In the genomic region with DNA sequence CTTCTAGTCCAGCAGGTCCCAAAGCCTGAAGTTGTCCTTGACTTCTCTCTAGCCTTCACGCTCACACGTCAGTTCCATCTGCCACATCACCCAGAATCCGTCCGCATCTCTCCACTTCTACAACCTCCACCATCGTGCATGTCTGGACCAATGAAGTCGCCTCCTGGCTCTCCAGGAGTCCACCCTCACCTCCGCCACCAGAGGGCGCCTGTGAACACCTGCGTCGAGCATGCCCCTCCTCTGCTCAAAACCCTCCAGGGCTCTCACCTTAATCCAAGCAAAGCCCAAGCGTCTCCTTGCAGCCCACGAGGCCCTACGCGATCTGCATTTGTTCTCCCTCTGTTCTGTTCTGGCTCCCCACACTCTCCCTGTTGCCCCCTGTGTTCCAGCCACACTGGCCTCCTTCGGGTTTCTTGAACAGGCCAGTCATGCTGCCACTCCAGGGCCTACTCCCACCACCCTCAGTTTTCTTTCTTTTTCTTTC, we compare ENCODE assay signal across 1 cellular context.
TF ChIP-seq lines count a peak whose summit lies in the region.

No MANE protein-coding gene starts in this region.

TF ChIP-seq in K562, 482 proteins besides CTCF, POLR2A, EP300 and RAD21 (continued from another document and continues in another):
- TF ChIP-seq HDAC3 (IDR thresholded peaks at IDR 0.05; ENCODE audit: borderline replicate concordance, partially characterized antibody) (no peak), ZNF75A (CRISPR knock-in tag; IDR thresholded peaks at IDR 0.05) (no peak), ARNT (IDR thresholded peaks at IDR 0.05) (peak in 1 of 2 experiments; percentile 78; a peak in 2 of 4 replicates), ZFPM2 (CRISPR knock-in tag; IDR thresholded peaks at IDR 0.05) (no peak), RBM22 (IDR thresholded peaks at IDR 0.05; ENCODE audit: low read depth, low read length, poor library complexity, severe bottlenecking) (no peak), ZNF780A (CRISPR knock-in tag; IDR thresholded peaks at IDR 0.05) (no peak), HNRNPH1 (optimal IDR thresholded peaks at IDR 0.05; ENCODE audit: low read depth, low read length) (no peak), ZNF436 (CRISPR knock-in tag; IDR thresholded peaks at IDR 0.05) (no peak), ZBED1 (IDR thresholded peaks at IDR 0.05) (no peak), GTF2A2 (tag; IDR thresholded peaks at IDR 0.05) (no peak), ARID2 (IDR thresholded peaks at IDR 0.05) (0 out of 2 replicates have a peak, but pooled peaks have one; percentile 11), BCOR (IDR thresholded peaks at IDR 0.05) (0 out of 2 replicates have a peak, but pooled peaks have one; percentile 20), ZNF444 (CRISPR knock-in tag; IDR thresholded peaks at IDR 0.05) (no peak), SRSF7 (optimal IDR thresholded peaks at IDR 0.05; ENCODE audit: low read depth, low read length) (no peak), KDM1A (IDR thresholded peaks at IDR 0.05) (peak in 1 of 2 experiments; percentile 62; a peak in 2 of 4 replicates), SIRT6 (IDR thresholded peaks at IDR 0.05; ENCODE audit: low read depth, low read length) (no peak), ZNF830 (CRISPR knock-in tag; IDR thresholded peaks at IDR 0.05) (no peak), XRCC3 (IDR thresholded peaks at IDR 0.05) (no peak), FOXA1 (IDR thresholded peaks at IDR 0.05; ENCODE audit: borderline replicate concordance) (no peak), ASH1L (IDR thresholded peaks at IDR 0.05; ENCODE audit: borderline replicate concordance, low read depth, partially characterized antibody) (no peak), ZFX (CRISPR knock-in tag; IDR thresholded peaks at IDR 0.05) (peak; percentile 50; the same call in 1 of the 2 replicates), MECOM (CRISPR knock-in tag; IDR thresholded peaks at IDR 0.05) (no peak), ZNF507 (tag; conservative IDR thresholded peaks at IDR 0.05) (no peak), HLTF (IDR thresholded peaks at IDR 0.05) (0 out of 2 replicates have a peak, but pooled peaks have one; percentile 33), ZKSCAN1 (IDR thresholded peaks at IDR 0.05; ENCODE audit: low read depth, low read length) (no peak), BRCA1 (IDR thresholded peaks at IDR 0.05) (no peak), BRCA1 (CRISPR knock-in tag; IDR thresholded peaks at IDR 0.05) (no peak), ZNF717 (CRISPR knock-in tag; IDR thresholded peaks at IDR 0.05) (no peak), ZNF140 (CRISPR knock-in tag; IDR thresholded peaks at IDR 0.05) (no peak), ZNF12 (CRISPR knock-in tag; IDR thresholded peaks at IDR 0.05) (no peak), MAFG (tag; conservative IDR thresholded peaks at IDR 0.05) (no peak)
- TF ChIP-seq, protein P1, sequence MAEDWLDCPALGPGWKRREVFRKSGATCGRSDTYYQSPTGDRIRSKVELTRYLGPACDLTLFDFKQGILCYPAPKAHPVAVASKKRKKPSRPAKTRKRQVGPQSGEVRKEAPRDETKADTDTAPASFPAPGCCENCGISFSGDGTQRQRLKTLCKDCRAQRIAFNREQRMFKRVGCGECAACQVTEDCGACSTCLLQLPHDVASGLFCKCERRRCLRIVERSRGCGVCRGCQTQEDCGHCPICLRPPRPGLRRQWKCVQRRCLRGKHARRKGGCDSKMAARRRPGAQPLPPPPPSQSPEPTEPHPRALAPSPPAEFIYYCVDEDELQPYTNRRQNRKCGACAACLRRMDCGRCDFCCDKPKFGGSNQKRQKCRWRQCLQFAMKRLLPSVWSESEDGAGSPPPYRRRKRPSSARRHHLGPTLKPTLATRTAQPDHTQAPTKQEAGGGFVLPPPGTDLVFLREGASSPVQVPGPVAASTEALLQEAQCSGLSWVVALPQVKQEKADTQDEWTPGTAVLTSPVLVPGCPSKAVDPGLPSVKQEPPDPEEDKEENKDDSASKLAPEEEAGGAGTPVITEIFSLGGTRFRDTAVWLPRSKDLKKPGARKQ (CRISPR knock-in tag; IDR thresholded peaks at IDR 0.05), result no peak
- TF ChIP-seq, protein P2, sequence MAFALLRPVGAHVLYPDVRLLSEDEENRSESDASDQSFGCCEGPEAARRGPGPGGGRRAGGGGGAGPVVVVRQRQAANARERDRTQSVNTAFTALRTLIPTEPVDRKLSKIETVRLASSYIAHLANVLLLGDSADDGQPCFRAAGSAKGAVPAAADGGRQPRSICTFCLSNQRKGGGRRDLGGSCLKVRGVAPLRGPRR (CRISPR knock-in tag; IDR thresholded peaks at IDR 0.05), result peak; percentile 11; the same call in 1 of the 2 replicates
- TF ChIP-seq, protein P3, sequence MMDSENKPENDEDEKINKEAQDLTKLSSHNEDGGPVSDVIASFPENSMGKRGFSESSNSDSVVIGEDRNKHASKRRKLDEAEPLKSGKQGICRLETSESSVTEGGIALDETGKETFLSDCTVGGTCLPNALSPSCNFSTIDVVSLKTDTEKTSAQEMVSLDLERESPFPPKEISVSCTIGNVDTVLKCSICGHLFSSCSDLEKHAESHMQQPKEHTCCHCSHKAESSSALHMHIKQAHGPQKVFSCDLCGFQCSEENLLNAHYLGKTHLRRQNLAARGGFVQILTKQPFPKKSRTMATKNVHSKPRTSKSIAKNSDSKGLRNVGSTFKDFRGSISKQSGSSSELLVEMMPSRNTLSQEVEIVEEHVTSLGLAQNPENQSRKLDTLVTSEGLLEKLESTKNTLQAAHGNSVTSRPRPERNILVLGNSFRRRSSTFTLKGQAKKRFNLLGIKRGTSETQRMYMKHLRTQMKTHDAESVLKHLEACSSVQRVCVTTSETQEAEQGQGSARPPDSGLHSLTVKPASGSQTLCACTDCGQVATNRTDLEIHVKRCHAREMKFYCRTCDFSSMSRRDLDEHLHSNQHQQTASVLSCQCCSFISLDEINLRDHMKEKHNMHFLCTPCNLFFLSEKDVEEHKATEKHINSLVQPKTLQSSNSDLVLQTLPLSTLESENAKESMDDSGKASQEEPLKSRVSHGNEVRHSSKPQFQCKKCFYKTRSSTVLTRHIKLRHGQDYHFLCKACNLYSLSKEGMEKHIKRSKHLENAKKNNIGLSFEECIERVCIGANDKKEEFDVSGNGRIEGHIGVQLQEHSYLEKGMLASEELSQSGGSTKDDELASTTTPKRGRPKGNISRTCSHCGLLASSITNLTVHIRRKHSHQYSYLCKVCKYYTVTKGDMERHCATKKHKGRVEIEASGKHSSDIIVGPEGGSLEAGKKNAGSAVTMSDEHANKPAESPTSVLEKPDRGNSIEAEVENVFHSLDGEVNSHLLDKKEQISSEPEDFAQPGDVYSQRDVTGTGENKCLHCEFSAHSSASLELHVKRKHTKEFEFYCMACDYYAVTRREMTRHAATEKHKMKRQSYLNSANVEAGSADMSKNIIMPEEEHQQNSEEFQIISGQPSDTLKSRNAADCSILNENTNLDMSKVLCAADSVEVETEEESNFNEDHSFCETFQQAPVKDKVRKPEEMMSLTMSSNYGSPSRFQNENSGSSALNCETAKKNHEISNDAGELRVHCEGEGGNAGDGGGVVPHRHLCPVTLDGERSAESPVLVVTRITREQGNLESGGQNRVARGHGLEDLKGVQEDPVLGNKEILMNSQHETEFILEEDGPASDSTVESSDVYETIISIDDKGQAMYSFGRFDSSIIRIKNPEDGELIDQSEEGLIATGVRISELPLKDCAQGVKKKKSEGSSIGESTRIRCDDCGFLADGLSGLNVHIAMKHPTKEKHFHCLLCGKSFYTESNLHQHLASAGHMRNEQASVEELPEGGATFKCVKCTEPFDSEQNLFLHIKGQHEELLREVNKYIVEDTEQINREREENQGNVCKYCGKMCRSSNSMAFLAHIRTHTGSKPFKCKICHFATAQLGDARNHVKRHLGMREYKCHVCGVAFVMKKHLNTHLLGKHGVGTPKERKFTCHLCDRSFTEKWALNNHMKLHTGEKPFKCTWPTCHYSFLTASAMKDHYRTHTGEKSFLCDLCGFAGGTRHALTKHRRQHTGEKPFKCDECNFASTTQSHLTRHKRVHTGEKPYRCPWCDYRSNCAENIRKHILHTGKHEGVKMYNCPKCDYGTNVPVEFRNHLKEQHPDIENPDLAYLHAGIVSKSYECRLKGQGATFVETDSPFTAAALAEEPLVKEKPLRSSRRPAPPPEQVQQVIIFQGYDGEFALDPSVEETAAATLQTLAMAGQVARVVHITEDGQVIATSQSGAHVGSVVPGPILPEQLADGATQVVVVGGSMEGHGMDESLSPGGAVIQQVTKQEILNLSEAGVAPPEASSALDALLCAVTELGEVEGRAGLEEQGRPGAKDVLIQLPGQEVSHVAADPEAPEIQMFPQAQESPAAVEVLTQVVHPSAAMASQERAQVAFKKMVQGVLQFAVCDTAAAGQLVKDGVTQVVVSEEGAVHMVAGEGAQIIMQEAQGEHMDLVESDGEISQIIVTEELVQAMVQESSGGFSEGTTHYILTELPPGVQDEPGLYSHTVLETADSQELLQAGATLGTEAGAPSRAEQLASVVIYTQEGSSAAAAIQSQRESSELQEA (IDR thresholded peaks at IDR 0.05; ENCODE audit: low read depth), result no peak; the same call in 1 of the 2 replicates
- TF ChIP-seq, protein P4, sequence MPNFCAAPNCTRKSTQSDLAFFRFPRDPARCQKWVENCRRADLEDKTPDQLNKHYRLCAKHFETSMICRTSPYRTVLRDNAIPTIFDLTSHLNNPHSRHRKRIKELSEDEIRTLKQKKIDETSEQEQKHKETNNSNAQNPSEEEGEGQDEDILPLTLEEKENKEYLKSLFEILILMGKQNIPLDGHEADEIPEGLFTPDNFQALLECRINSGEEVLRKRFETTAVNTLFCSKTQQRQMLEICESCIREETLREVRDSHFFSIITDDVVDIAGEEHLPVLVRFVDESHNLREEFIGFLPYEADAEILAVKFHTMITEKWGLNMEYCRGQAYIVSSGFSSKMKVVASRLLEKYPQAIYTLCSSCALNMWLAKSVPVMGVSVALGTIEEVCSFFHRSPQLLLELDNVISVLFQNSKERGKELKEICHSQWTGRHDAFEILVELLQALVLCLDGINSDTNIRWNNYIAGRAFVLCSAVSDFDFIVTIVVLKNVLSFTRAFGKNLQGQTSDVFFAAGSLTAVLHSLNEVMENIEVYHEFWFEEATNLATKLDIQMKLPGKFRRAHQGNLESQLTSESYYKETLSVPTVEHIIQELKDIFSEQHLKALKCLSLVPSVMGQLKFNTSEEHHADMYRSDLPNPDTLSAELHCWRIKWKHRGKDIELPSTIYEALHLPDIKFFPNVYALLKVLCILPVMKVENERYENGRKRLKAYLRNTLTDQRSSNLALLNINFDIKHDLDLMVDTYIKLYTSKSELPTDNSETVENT (CRISPR knock-in tag; IDR thresholded peaks at IDR 0.05), result no peak
- TF ChIP-seq, protein P5, sequence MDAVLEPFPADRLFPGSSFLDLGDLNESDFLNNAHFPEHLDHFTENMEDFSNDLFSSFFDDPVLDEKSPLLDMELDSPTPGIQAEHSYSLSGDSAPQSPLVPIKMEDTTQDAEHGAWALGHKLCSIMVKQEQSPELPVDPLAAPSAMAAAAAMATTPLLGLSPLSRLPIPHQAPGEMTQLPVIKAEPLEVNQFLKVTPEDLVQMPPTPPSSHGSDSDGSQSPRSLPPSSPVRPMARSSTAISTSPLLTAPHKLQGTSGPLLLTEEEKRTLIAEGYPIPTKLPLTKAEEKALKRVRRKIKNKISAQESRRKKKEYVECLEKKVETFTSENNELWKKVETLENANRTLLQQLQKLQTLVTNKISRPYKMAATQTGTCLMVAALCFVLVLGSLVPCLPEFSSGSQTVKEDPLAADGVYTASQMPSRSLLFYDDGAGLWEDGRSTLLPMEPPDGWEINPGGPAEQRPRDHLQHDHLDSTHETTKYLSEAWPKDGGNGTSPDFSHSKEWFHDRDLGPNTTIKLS (IDR thresholded peaks at IDR 0.05; ENCODE audit: borderline replicate concordance, low read depth), result peak; percentile 45; the same call in 1 of the 2 replicates
- TF ChIP-seq, protein P6, sequence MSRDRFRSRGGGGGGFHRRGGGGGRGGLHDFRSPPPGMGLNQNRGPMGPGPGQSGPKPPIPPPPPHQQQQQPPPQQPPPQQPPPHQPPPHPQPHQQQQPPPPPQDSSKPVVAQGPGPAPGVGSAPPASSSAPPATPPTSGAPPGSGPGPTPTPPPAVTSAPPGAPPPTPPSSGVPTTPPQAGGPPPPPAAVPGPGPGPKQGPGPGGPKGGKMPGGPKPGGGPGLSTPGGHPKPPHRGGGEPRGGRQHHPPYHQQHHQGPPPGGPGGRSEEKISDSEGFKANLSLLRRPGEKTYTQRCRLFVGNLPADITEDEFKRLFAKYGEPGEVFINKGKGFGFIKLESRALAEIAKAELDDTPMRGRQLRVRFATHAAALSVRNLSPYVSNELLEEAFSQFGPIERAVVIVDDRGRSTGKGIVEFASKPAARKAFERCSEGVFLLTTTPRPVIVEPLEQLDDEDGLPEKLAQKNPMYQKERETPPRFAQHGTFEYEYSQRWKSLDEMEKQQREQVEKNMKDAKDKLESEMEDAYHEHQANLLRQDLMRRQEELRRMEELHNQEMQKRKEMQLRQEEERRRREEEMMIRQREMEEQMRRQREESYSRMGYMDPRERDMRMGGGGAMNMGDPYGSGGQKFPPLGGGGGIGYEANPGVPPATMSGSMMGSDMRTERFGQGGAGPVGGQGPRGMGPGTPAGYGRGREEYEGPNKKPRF (IDR thresholded peaks at IDR 0.05; ENCODE audit: low read depth, low read length), result no peak
- TF ChIP-seq, protein P7, sequence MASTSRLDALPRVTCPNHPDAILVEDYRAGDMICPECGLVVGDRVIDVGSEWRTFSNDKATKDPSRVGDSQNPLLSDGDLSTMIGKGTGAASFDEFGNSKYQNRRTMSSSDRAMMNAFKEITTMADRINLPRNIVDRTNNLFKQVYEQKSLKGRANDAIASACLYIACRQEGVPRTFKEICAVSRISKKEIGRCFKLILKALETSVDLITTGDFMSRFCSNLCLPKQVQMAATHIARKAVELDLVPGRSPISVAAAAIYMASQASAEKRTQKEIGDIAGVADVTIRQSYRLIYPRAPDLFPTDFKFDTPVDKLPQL (IDR thresholded peaks at IDR 0.05; ENCODE audit: extremely low read depth, insufficient read length), result no peak
- TF ChIP-seq, protein P8, sequence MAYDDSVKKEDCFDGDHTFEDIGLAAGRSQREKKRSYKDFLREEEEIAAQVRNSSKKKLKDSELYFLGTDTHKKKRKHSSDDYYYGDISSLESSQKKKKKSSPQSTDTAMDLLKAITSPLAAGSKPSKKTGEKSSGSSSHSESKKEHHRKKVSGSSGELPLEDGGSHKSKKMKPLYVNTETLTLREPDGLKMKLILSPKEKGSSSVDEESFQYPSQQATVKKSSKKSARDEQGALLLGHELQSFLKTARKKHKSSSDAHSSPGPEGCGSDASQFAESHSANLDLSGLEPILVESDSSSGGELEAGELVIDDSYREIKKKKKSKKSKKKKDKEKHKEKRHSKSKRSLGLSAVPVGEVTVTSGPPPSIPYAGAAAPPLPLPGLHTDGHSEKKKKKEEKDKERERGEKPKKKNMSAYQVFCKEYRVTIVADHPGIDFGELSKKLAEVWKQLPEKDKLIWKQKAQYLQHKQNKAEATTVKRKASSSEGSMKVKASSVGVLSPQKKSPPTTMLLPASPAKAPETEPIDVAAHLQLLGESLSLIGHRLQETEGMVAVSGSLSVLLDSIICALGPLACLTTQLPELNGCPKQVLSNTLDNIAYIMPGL (CRISPR knock-in tag; IDR thresholded peaks at IDR 0.05), result no peak
- TF ChIP-seq, protein P9, sequence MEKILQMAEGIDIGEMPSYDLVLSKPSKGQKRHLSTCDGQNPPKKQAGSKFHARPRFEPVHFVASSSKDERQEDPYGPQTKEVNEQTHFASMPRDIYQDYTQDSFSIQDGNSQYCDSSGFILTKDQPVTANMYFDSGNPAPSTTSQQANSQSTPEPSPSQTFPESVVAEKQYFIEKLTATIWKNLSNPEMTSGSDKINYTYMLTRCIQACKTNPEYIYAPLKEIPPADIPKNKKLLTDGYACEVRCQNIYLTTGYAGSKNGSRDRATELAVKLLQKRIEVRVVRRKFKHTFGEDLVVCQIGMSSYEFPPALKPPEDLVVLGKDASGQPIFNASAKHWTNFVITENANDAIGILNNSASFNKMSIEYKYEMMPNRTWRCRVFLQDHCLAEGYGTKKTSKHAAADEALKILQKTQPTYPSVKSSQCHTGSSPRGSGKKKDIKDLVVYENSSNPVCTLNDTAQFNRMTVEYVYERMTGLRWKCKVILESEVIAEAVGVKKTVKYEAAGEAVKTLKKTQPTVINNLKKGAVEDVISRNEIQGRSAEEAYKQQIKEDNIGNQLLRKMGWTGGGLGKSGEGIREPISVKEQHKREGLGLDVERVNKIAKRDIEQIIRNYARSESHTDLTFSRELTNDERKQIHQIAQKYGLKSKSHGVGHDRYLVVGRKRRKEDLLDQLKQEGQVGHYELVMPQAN (IDR thresholded peaks at IDR 0.05; ENCODE audit: borderline replicate concordance), result peak; percentile 41; the same call in 1 of the 2 replicates
